In genomic region chr14:36091096-36091495, GRCh38 we compare ENCODE assay signal across 7 cellular contexts.
DNase-seq lines count a peak whose midpoint lies in the region; ATAC-seq and TF ChIP-seq lines count a peak whose summit lies in the region.

No MANE protein-coding gene starts in this region.

- ATAC-seq in GM19324 (IDR thresholded peaks at IDR 0.05; ENCODE audit: low FRiP score, unreplicated experiment) (peak; percentile 76), HG03571 (IDR thresholded peaks at IDR 0.05; ENCODE audit: unreplicated experiment) (peak; percentile 88), GM21717 (IDR thresholded peaks at IDR 0.05; ENCODE audit: unreplicated experiment) (no peak)

- H3K27me3 ChIP-seq in mammary epithelial cell (ENCODE audit: insufficient read depth, low read length): no peaks in the 10 kb centered on the region
- peaks cover 4% of the 10 kb centered on the region for H3K27me3 ChIP-seq in smooth muscle cell (ENCODE audit: low read depth)

- H2AFZ ChIP-seq in mammary epithelial cell (ENCODE audit: low read depth, low read length) (peak overlapping the region; percentile 41), smooth muscle cell (ENCODE audit: low read depth) (no peak overlapping the region)

- H3K4me3 ChIP-seq in mammary epithelial cell (replicated peaks in 1 of 3; ENCODE audit: insufficient read depth in 1 of 3, low read depth in 2 of 3, low read length in 3 of 3) (no peak overlapping the region), smooth muscle cell (no peak overlapping the region)

- H3K9me3 ChIP-seq in mammary epithelial cell (replicated peaks; ENCODE audit: insufficient read depth, low read length): no peaks in the 10 kb centered on the region
- H3K9me3 ChIP-seq in smooth muscle cell (replicated peaks; ENCODE audit: low read depth): no peaks in the 10 kb centered on the region

- peaks cover 9% of the 10 kb centered on the region for H3K4me1 ChIP-seq in mammary epithelial cell (ENCODE audit: insufficient read depth, low read length)
- H3K4me1 ChIP-seq in smooth muscle cell (ENCODE audit: low read depth): no peaks in the 10 kb centered on the region

- in situ Hi-C loops in mammary epithelial cell (cut with MboI; ENCODE audit: low sequenced_read_pairs in 2 of 2): no loop called here

- no peaks in the 10 kb centered on the region for H3K36me3 ChIP-seq in mammary epithelial cell (ENCODE audit: insufficient read depth, low read length)
- no peaks in the 10 kb centered on the region for H3K36me3 ChIP-seq in smooth muscle cell (ENCODE audit: low read depth)

- WGBS in mammary epithelial cell (ENCODE audit: low coverage, missing lambda C conversion rate): 4% methylated on average over 2 of the region's 2 CpGs
- WGBS in smooth muscle cell (ENCODE audit: low lambda C conversion rate): 15% methylated on average over 2 of the region's 2 CpGs

- H3K27ac ChIP-seq in mammary epithelial cell (ENCODE audit: insufficient read depth, low read depth, low read length): no peak overlapping the region
- H3K27ac ChIP-seq in smooth muscle cell (ENCODE audit: low read depth): peak overlapping the region; percentile 36

- no TSS peak for BruUV-seq in mammary epithelial cell (replicated peaks; lab: Mats Ljungman, UMichigan)

- peak; percentile 68 for DNase-seq in mammary epithelial cell
- DNase-seq in smooth muscle cell (lab: John Stamatoyannopoulos, UW; ENCODE audit: unreplicated experiment): no peak
- DNase-seq in T-helper 9 cell: no peak
- DNase-seq in GM20000 (ENCODE audit: low spot score): no peak

- no peaks in the 10 kb centered on the region for H3K79me2 ChIP-seq in mammary epithelial cell (ENCODE audit: insufficient read depth, low read length)
- no peaks in the 10 kb centered on the region for H3K79me2 ChIP-seq in smooth muscle cell (ENCODE audit: low read depth)

- H4K20me1 ChIP-seq in mammary epithelial cell (ENCODE audit: insufficient read depth, low read length) (no peaks in the 10 kb centered on the region), smooth muscle cell (ENCODE audit: low read depth) (no peaks in the 10 kb centered on the region)

- CTCF ChIA-PET in mammary epithelial cell (lab: Charles Lee; ENCODE audit: low non-redundant PET): interaction anchor here (0.6 kb wide), 1 partner anchor 653 kb away, joined by 7 read pairs; no protein-coding TSS in a partner anchor

- intact Hi-C loops in mammary epithelial cell (cut with micrococcal nuclease): no loop called here

- peaks cover 4% of the 10 kb centered on the region for H3F3A ChIP-seq in smooth muscle cell (ENCODE audit: low read depth)

- H3K9ac ChIP-seq in mammary epithelial cell (ENCODE audit: insufficient read depth, low read length): no peak overlapping the region
- no peak overlapping the region for H3K9ac ChIP-seq in smooth muscle cell (ENCODE audit: low read depth)

- H3K4me2 ChIP-seq in mammary epithelial cell (ENCODE audit: insufficient read depth, low read depth, low read length) (peak overlapping the region; percentile 5), smooth muscle cell (peak overlapping the region; percentile 43)

- dilution Hi-C loops in mammary epithelial cell (cut with HindIII; ENCODE audit: low sequenced_read_pairs): no loop called here

- TF ChIP-seq CTCF in mammary epithelial cell (conservative IDR thresholded peaks at IDR 0.05 in 1 of 2, IDR thresholded peaks at IDR 0.05 in 1 of 2; ENCODE audit: extremely low read depth in 1 of 2, insufficient read depth in 1 of 2, low read depth in 1 of 2, low read length in 2 of 2): peak; percentile 6 to 30
- TF ChIP-seq CTCF in smooth muscle cell (IDR thresholded peaks at IDR 0.05; ENCODE audit: borderline replicate concordance, insufficient read depth, poor library complexity, severe bottlenecking): no peak
- no peak for TF ChIP-seq CTCF in GM20000 (IDR thresholded peaks at IDR 0.05; ENCODE audit: extremely low read depth, missing control alignments)

Comparison
In these comparisons a context has a peak if more than half of its experiments do, and no peak if none do; other contexts are left out.
1. CTCF ChIP-seq: peak in mammary epithelial cell (2 of 2); none in smooth muscle cell (single experiment) and GM20000 (single experiment).